15 cellular contexts compared by ENCODE assay signal in genomic region chr7:48183370-48183743, GRCh38. TPM values are rescaled to one million over a fixed set of nuclear protein-coding genes. Genes with fewer than 3 reads are reported as not detected.
DNase-seq lines count a peak whose midpoint lies in the region; ATAC-seq and TF ChIP-seq lines count a peak whose summit lies in the region.
"Had no signal": no experiment of that assay in that cellular context is flagged by ENCODE, and none has a peak within 500 bp of the region (broad histone marks: within the 10 kb centered on the region; RNA-seq: fewer than 3 reads in every experiment).

No MANE protein-coding gene starts in this region.

- no peak overlapping the region for H3K4me3 Mint-ChIP-seq in WTC11

- H3K27me3 Mint-ChIP-seq in WTC11 (ENCODE audit: low read depth): peaks cover 6% of the 10 kb centered on the region

- CTCF ChIA-PET in WTC11 (lab: Charles Lee): no interaction called here

- no peaks in the 10 kb centered on the region for H3K36me3 ChIP-seq in ACC112 (ENCODE audit: insufficient read depth, low read length)
- H3K36me3 ChIP-seq in HUES48 (ENCODE audit: control insufficient read depth, insufficient read depth, low read length): no peaks in the 10 kb centered on the region

- H3K4me3 ChIP-seq in ACC112 (ENCODE audit: low read depth, low read length): no peak overlapping the region
- H3K4me3 ChIP-seq in HUES48 (ENCODE audit: low read depth, low read length): peak overlapping the region; percentile 9; the same call in 1 of the 2 replicates
- H3K4me3 ChIP-seq in fibroblast of villous mesenchyme (ENCODE audit: low read depth, low read length): no peak overlapping the region
- H3K4me3 ChIP-seq: psoas muscle had no signal

- no peaks in the 10 kb centered on the region for H3K79me2 ChIP-seq in ACC112 (ENCODE audit: control insufficient read depth, insufficient read depth, low read length, unreplicated experiment)

- no peak for DNase-seq in WTC11 (ENCODE audit: low spot score)
- DNase-seq in fibroblast of villous mesenchyme (ENCODE audit: low read depth): peak; percentile 38
- DNase-seq in activated CD8-positive, alpha-beta memory T cell treated with anti-CD3 and anti-CD28 coated beads, Interleukin-2, amount 50 U/mL, for 4 hours: no peak
- no peak for DNase-seq in EL
- DNase-seq in NCI-H2081 treated with DMSO at 0.1 percent for 48 hours (lab: John Stamatoyannopoulos, UW): no peak
- DNase-seq: cerebellar nuclear complex, NCI-H1105, NCI-H524 treated with DMSO at 0.1 percent for 48 hours, psoas muscle, SHP77 treated with DMSO at 0.1 percent for 48 hours, trophoblast cell had no signal

- H3K27ac Mint-ChIP-seq in WTC11: 0 out of 2 replicates have a peak overlapping the region, but pooled peaks have one; percentile 32
- H3K27ac Mint-ChIP-seq: activated naive CD4-positive, alpha-beta T cell treated with anti-CD3 and anti-CD28 coated beads, Interleukin-2, amount 50 U/mL, for 72 hours had no signal

- ATAC-seq in WTC11 (peak; percentile 67), GM21381 (IDR thresholded peaks at IDR 0.05; ENCODE audit: unreplicated experiment) (no peak)
- ATAC-seq: psoas muscle had no signal

- H2AFZ ChIP-seq in ACC112 (ENCODE audit: low read length, unreplicated experiment): no peak overlapping the region

- peaks cover 12% of the 10 kb centered on the region for H3K36me3 Mint-ChIP-seq in WTC11

- POLR2A ChIA-PET in WTC11 (lab: Charles Lee): no interaction called here

- H3K27ac ChIP-seq in ACC112 (ENCODE audit: low read depth, low read length): peak overlapping the region; percentile 49; the same call in 1 of the 2 replicates
- H3K27ac ChIP-seq in HUES48 (ENCODE audit: low read depth, low read length): peak overlapping the region; percentile 59
- H3K27ac ChIP-seq: psoas muscle had no signal

- no peak for TF ChIP-seq CTCF in WTC11 (IDR thresholded peaks at IDR 0.05)
- no peak for TF ChIP-seq CTCF in fibroblast of villous mesenchyme (IDR thresholded peaks at IDR 0.05; ENCODE audit: insufficient read depth, low read depth, low read length)

- H3K9ac ChIP-seq in HUES48 (ENCODE audit: low read depth, low read length): no peak overlapping the region

- H3K27me3 ChIP-seq in ACC112 (ENCODE audit: insufficient read depth, low read length) (peaks cover 5% of the 10 kb centered on the region; the same call in 1 of the 2 replicates), HUES48 (ENCODE audit: control insufficient read depth, insufficient read depth, low read length) (no peaks in the 10 kb centered on the region)

- H3K4me1 Mint-ChIP-seq in WTC11: peaks cover 30% of the 10 kb centered on the region

- H3K4me1 ChIP-seq in ACC112 (ENCODE audit: control insufficient read depth, insufficient read depth, low read length, unreplicated experiment): peaks cover 14% of the 10 kb centered on the region
- H3K4me1 ChIP-seq in HUES48 (ENCODE audit: control insufficient read depth, insufficient read depth, low read length): peaks cover 20% of the 10 kb centered on the region
- H3K4me1 ChIP-seq: psoas muscle had no signal

- H3K9me3 Mint-ChIP-seq in WTC11: peaks cover 29% of the 10 kb centered on the region

- H3K9me3 ChIP-seq in HUES48 (ENCODE audit: control insufficient read depth, insufficient read depth, low read length): peaks cover 14% of the 10 kb centered on the region; the same call in 1 of the 2 replicates
- H3K9me3 ChIP-seq: psoas muscle had no signal

TF ChIP-seq in WTC11, 78 proteins besides CTCF, POLR2A, EP300 and RAD21:
- TF ChIP-seq NFATC4 (CRISPR knock-in tag; IDR thresholded peaks at IDR 0.05): no peak

RNA-seq across cellular contexts. Expression of gene ABCA13, which starts 12.1 kb away (rescaled TPM):
- total RNA-seq in WTC11 (2021) (0.02 to 0.05 TPM (median 0.04 TPM) in 3 replicates), fibroblast of villous mesenchyme (under 0.01 TPM in 1 of 2 replicates, not detected in the other)
- total RNA-seq: activated naive CD4-positive, alpha-beta T cell treated with anti-CD3 and anti-CD28 coated beads, Interleukin-2, amount 50 U/mL, for 72 hours had no signal
